Comparison of ENCODE assay signal across 1 cellular context in genomic region chr1:26408604-26409003, GRCh38.
TF ChIP-seq lines count a peak whose summit lies in the region.

No MANE protein-coding gene starts in this region.

TF ChIP-seq in H1, 55 proteins besides CTCF, POLR2A, EP300 and RAD21:
- TF ChIP-seq RBBP5 (IDR thresholded peaks at IDR 0.05; ENCODE audit: borderline replicate concordance, low read depth, low read length) (peak; percentile 28; the same call in 1 of the 2 replicates), TAF7 (optimal IDR thresholded peaks at IDR 0.05; ENCODE audit: borderline replicate concordance, low read depth, low read length) (peak; percentile 98), SP4 (IDR thresholded peaks at IDR 0.05; ENCODE audit: low read length) (no peak), POLR2AphosphoS5 (IDR thresholded peaks at IDR 0.05; ENCODE audit: low read depth, low read length) (no peak), TEAD4 (IDR thresholded peaks at IDR 0.05; ENCODE audit: low read depth, low read length) (peak; percentile 95), EZH2 (IDR thresholded peaks at IDR 0.05; ENCODE audit: low read depth, low read length, severe bottlenecking) (no peak), HDAC6 (IDR thresholded peaks at IDR 0.05; ENCODE audit: low read depth, low read length) (no peak), TAF1 (IDR thresholded peaks at IDR 0.05; ENCODE audit: low read depth, low read length) (peak; percentile 61; the same call in 1 of the 2 replicates), SIX5 (IDR thresholded peaks at IDR 0.05; ENCODE audit: low read depth, low read length) (no peak), CHD1 (IDR thresholded peaks at IDR 0.05; ENCODE audit: low read depth, low read length) (no peak), CTBP2 (IDR thresholded peaks at IDR 0.05; ENCODE audit: borderline replicate concordance, insufficient read depth, insufficient read length, low read length) (no peak), MAFK (IDR thresholded peaks at IDR 0.05; ENCODE audit: low read depth, low read length) (no peak), RXRA (IDR thresholded peaks at IDR 0.05; ENCODE audit: insufficient read depth, low read depth, low read length) (no peak), CBX5 (IDR thresholded peaks at IDR 0.05; ENCODE audit: low read depth, low read length) (no peak), SAP30 (IDR thresholded peaks at IDR 0.05; ENCODE audit: insufficient read depth, insufficient replicate concordance, low read length) (peak; percentile 100), SP2 (IDR thresholded peaks at IDR 0.05; ENCODE audit: low read length) (no peak), CBX8 (IDR thresholded peaks at IDR 0.05; ENCODE audit: borderline replicate concordance, low read depth, low read length) (no peak), SP1 (IDR thresholded peaks at IDR 0.05; ENCODE audit: low read depth, low read length) (peak; percentile 53; the same call in 1 of the 2 replicates), USF2 (IDR thresholded peaks at IDR 0.05; ENCODE audit: low read length) (no peak), RFX5 (IDR thresholded peaks at IDR 0.05; ENCODE audit: borderline replicate concordance, low read depth, low read length) (peak; percentile 55; the same call in 1 of the 2 replicates), FOSL1 (IDR thresholded peaks at IDR 0.05; ENCODE audit: insufficient read depth, low read depth, low read length) (no peak), POU5F1 (IDR thresholded peaks at IDR 0.05; ENCODE audit: low read depth, low read length) (no peak), ATF2 (IDR thresholded peaks at IDR 0.05; ENCODE audit: low read length) (peak; percentile 72; the same call in 1 of the 2 replicates), TCF12 (IDR thresholded peaks at IDR 0.05; ENCODE audit: low read depth, low read length) (no peak), GABPA (IDR thresholded peaks at IDR 0.05; ENCODE audit: borderline replicate concordance, insufficient read depth, low read length) (no peak), KDM4A (IDR thresholded peaks at IDR 0.05; ENCODE audit: low read depth, low read length, severe bottlenecking) (peak; percentile 23), CREB1 (IDR thresholded peaks at IDR 0.05) (peak; percentile 63; the same call in 1 of the 2 replicates), EGR1 (IDR thresholded peaks at IDR 0.05; ENCODE audit: borderline replicate concordance, low read depth, low read length) (no peak), MAX (IDR thresholded peaks at IDR 0.05) (peak; percentile 97), TBP (IDR thresholded peaks at IDR 0.05; ENCODE audit: low read depth, low read length) (no peak), NANOG (IDR thresholded peaks at IDR 0.05; ENCODE audit: insufficient read depth, low read depth, low read length, poor library complexity, severe bottlenecking) (no peak), BACH1 (IDR thresholded peaks at IDR 0.05; ENCODE audit: low read length) (no peak), SUZ12 (IDR thresholded peaks at IDR 0.05; ENCODE audit: low read length) (no peak), E2F6 (IDR thresholded peaks at IDR 0.05) (peak; percentile 71), CEBPB (IDR thresholded peaks at IDR 0.05; ENCODE audit: low read depth, low read length) (no peak), ATF3 (IDR thresholded peaks at IDR 0.05; ENCODE audit: insufficient read depth, low read depth, low read length) (no peak), NRF1 (IDR thresholded peaks at IDR 0.05; ENCODE audit: low read depth, low read length) (no peak), CHD7 (IDR thresholded peaks at IDR 0.05; ENCODE audit: insufficient replicate concordance, low read length) (no peak), GTF2F1 (IDR thresholded peaks at IDR 0.05; ENCODE audit: borderline replicate concordance, low read depth, low read length) (no peak), SIRT6 (IDR thresholded peaks at IDR 0.05; ENCODE audit: low read length) (no peak), JUN (IDR thresholded peaks at IDR 0.05; ENCODE audit: low read depth, low read length) (no peak), ZNF274 (IDR thresholded peaks at IDR 0.05; ENCODE audit: borderline replicate concordance, extremely low read depth, low read length) (no peak), HDAC2 (IDR thresholded peaks at IDR 0.05; ENCODE audit: borderline replicate concordance in 1 of 2, low read depth in 2 of 2, low read length in 2 of 2) (peak; percentile 100), KDM1A (IDR thresholded peaks at IDR 0.05; ENCODE audit: borderline replicate concordance, low read length) (no peak), YY1 (IDR thresholded peaks at IDR 0.05; ENCODE audit: low read depth, low read length) (no peak), RNF2 (IDR thresholded peaks at IDR 0.05; ENCODE audit: borderline replicate concordance, low read depth, low read length, missing control alignments, poor library complexity, severe bottlenecking) (no peak), BCL11A (IDR thresholded peaks at IDR 0.05; ENCODE audit: low read depth in 2 of 2, low read length in 2 of 2) (no peak), BRCA1 (IDR thresholded peaks at IDR 0.05; ENCODE audit: low read depth, low read length) (no peak), SIN3A (conservative IDR thresholded peaks at IDR 0.05 in 1 of 2, IDR thresholded peaks at IDR 0.05 in 1 of 2; ENCODE audit: low read depth in 1 of 2, low read length in 2 of 2) (peak; percentile 100), CHD2 (IDR thresholded peaks at IDR 0.05; ENCODE audit: low read length) (no peak), SRF (IDR thresholded peaks at IDR 0.05; ENCODE audit: low read depth, low read length) (no peak; the same call in 1 of the 2 replicates), PHF8 (conservative IDR thresholded peaks at IDR 0.05; ENCODE audit: low read depth, low read length) (no peak), ASH2L (IDR thresholded peaks at IDR 0.05; ENCODE audit: low read length) (no peak), KDM5A (IDR thresholded peaks at IDR 0.05; ENCODE audit: low read length) (no peak), JUND (IDR thresholded peaks at IDR 0.05; ENCODE audit: low read length) (no peak)
